In the genomic region with DNA sequence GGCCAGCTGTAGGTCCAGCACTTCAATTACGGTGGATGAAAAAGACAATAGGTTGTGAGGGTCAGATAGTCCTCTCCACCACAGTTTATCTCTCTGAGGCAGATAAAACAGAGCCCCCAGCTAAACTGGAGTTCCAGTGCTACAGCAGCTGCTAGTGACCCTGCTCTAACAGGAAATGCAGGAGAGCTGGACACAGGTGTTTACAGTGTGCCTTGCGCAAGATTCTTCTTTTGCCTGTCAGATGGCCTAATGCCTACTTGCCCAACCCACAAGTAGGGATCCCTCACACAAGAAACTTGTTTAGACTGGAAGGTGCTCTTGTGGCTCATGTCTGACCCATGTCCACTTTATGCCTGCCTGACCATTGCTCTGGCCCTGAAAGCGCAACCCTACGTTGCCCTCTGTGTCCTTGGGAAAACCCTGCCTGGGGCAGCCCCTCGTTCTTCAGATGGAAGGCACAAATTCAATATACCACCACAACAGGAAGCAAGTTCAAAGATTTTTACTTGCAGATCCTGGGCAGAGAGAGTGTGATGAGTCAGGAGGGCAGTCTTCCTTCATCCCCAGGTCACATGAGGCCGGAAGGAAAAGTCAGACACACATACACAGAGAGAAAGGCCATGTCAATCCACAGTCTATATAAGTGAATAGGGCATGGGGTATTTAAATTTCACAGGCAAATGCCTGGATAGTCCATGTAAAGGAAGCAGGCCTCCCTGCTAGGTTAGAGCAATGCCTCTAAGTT, we compare ENCODE assay signal across 1 cellular context.
TF ChIP-seq lines count a peak whose summit lies in the region.

No MANE protein-coding gene starts in this region.

TF ChIP-seq in GM23338, 12 proteins besides CTCF, POLR2A, EP300 and RAD21 (continued from another document):
- TF ChIP-seq ZNF331 (CRISPR knock-in tag; IDR thresholded peaks at IDR 0.05; ENCODE audit: low read depth) (no peak), EZH2 (IDR thresholded peaks at IDR 0.05; ENCODE audit: low read depth, unreplicated experiment) (no peak), POLR2AphosphoS5 (IDR thresholded peaks at IDR 0.05; ENCODE audit: low read depth) (no peak)
